ENCODE assay signal across 20 cellular contexts in genomic region chr2:51695531-51695930, GRCh38.
DNase-seq lines count a peak whose midpoint lies in the region; ATAC-seq and TF ChIP-seq lines count a peak whose summit lies in the region.
"Had no signal": no experiment of that assay in that cellular context is flagged by ENCODE, and none has a peak within 500 bp of the region (broad histone marks: within the 10 kb centered on the region; RNA-seq: fewer than 3 reads in every experiment).

No MANE protein-coding gene starts in this region.

- TF ChIP-seq CTCF in astrocyte of the spinal cord (IDR thresholded peaks at IDR 0.05; ENCODE audit: low read depth, low read length) (no peak), osteoblast (IDR thresholded peaks at IDR 0.05; ENCODE audit: extremely low read depth, low read depth, low read length) (no peak)

- DNase-seq in HCEC 1CT = peak; percentile 47
- peak; percentile 29 for DNase-seq in astrocyte of the spinal cord (ENCODE audit: low read depth, low spot score)
- DNase-seq in fibroblast of peridontal ligament (ENCODE audit: extremely low read depth) = peak; percentile 77
- peak; percentile 82 for DNase-seq in osteoblast (ENCODE audit: insufficient read length, low spot score, missing footprints)
- DNase-seq in NCI-H2171 treated with DMSO at 0.1 percent for 48 hours (lab: John Stamatoyannopoulos, UW) = no peak
- no peak for DNase-seq in NCI-H446 (lab: John Stamatoyannopoulos, UW)
- no peak for DNase-seq in globus pallidus (ENCODE audit: low spot score)
- DNase-seq: CD8-positive, alpha-beta memory T cell; DMS53; EL; H7; NCI-H1105 treated with DMSO at 0.1 percent for 48 hours; NCI-H1694 treated with DMSO at 0.1 percent for 48 hours; NCI-H510A treated with DMSO at 0.1 percent for 48 hours; NCI-H82; OCI-M1; Right ventricle myocardium superior had no signal

- in situ Hi-C loops in astrocyte of the spinal cord (cut with HindIII; ENCODE audit: low sequenced_read_pairs) = no loop called here

- peaks cover 11% of the 10 kb centered on the region for H3K4me1 ChIP-seq in osteoblast (ENCODE audit: insufficient read depth, low read length)
- H3K4me1 ChIP-seq: BLaER1 treated with 17β-estradiol and CSF1 and Interleukin-3, amounts not matched to agents 10 nM and 100 nM had no signal

- H3K27me3 ChIP-seq in osteoblast (ENCODE audit: insufficient read depth, low read length) = no peaks in the 10 kb centered on the region
- H3K27me3 ChIP-seq: BLaER1 treated with 17β-estradiol and CSF1 and Interleukin-3, amounts not matched to agents 10 nM and 100 nM had no signal

- no peaks in the 10 kb centered on the region for H4K20me1 ChIP-seq in osteoblast (ENCODE audit: insufficient read depth, low read length)
- H4K20me1 ChIP-seq: BLaER1 treated with 17β-estradiol and CSF1 and Interleukin-3, amounts not matched to agents 10 nM and 100 nM had no signal

- no peak overlapping the region for H2AFZ ChIP-seq in osteoblast (ENCODE audit: low read length)

- no peak for ATAC-seq in HG03432 (IDR thresholded peaks at IDR 0.05; ENCODE audit: unreplicated experiment)
- ATAC-seq: A549 had no signal

- H3K4me2 ChIP-seq in osteoblast (ENCODE audit: insufficient read depth, low read length) = no peak overlapping the region
- H3K4me2 ChIP-seq: A549; BLaER1 treated with 17β-estradiol and CSF1 and Interleukin-3, amounts not matched to agents 10 nM and 100 nM had no signal

- no peaks in the 10 kb centered on the region for H3K9me3 ChIP-seq in osteoblast (ENCODE audit: low read depth, low read length)
- H3K9me3 ChIP-seq: A549; BLaER1 treated with 17β-estradiol and CSF1 and Interleukin-3, amounts not matched to agents 10 nM and 100 nM had no signal

- H3K27ac ChIP-seq in osteoblast (ENCODE audit: low read depth, low read length) = peak overlapping the region; percentile 43
- H3K27ac ChIP-seq: A549; BLaER1 treated with 17β-estradiol and CSF1 and Interleukin-3, amounts not matched to agents 10 nM and 100 nM had no signal

- no peaks in the 10 kb centered on the region for H3K79me2 ChIP-seq in osteoblast (ENCODE audit: insufficient read depth, low read length)

- H3K36me3 ChIP-seq in osteoblast (ENCODE audit: insufficient read depth, low read length) = no peaks in the 10 kb centered on the region
- H3K36me3 ChIP-seq: BLaER1 treated with 17β-estradiol and CSF1 and Interleukin-3, amounts not matched to agents 10 nM and 100 nM had no signal

- no peak overlapping the region for H3K4me3 ChIP-seq in astrocyte of the spinal cord (ENCODE audit: low read depth, low read length)
- no peak overlapping the region for H3K4me3 ChIP-seq in osteoblast (ENCODE audit: insufficient read depth, low read length)
- H3K4me3 ChIP-seq: A549; BLaER1 treated with 17β-estradiol and CSF1 and Interleukin-3, amounts not matched to agents 10 nM and 100 nM had no signal

Comparison
In these comparisons a context has a peak if more than half of its experiments do, and no peak if none do; other contexts are left out.
1. DNase-seq: peak in HCEC 1CT (single experiment), astrocyte of the spinal cord (single experiment), fibroblast of peridontal ligament (single experiment) and osteoblast (single experiment); none in NCI-H2171 treated with DMSO at 0.1 percent for 48 hours (single experiment), NCI-H446 (0 of 2) and globus pallidus (single experiment).